ENCODE assay signal across 1 cellular context in the genomic region with DNA sequence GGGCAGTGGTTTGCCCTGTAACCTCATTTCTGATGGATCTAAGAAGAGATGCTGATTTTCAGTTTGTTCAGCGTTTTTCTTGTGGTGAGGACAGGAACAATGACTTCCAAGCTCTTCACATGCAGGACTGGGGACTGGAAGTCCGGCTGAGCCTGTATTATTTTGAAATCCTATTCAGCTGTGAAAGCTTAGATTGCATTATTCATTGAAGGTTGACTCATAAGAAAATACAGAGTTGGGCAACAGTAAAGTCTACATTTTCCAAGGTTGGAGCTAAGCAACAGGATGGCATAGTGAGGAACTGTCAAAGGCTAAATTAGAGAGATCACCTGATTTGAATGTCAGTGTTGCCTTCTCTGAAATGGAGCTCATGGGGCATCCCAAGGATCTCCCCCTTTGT.
TF ChIP-seq lines count a peak whose summit lies in the region.

No MANE protein-coding gene starts in this region.

TF ChIP-seq in IMR-90, 13 proteins besides CTCF, POLR2A, EP300 and RAD21:
- TF ChIP-seq BHLHE40 (IDR thresholded peaks at IDR 0.05; ENCODE audit: low read depth, low read length): 0 out of 2 replicates have a peak, but pooled peaks have one; percentile 3
- TF ChIP-seq CEBPB (IDR thresholded peaks at IDR 0.05; ENCODE audit: low read depth, low read length): peak; percentile 99
- TF ChIP-seq FOS (IDR thresholded peaks at IDR 0.05; ENCODE audit: low read depth, low read length): peak; percentile 88
- TF ChIP-seq RCOR1 (IDR thresholded peaks at IDR 0.05; ENCODE audit: insufficient replicate concordance, low read length): no peak
- TF ChIP-seq MAZ (IDR thresholded peaks at IDR 0.05; ENCODE audit: borderline replicate concordance, low read depth, low read length): no peak
- no peak for TF ChIP-seq MXI1 (IDR thresholded peaks at IDR 0.05; ENCODE audit: borderline replicate concordance, low read depth, low read length)
- TF ChIP-seq, protein P1, sequence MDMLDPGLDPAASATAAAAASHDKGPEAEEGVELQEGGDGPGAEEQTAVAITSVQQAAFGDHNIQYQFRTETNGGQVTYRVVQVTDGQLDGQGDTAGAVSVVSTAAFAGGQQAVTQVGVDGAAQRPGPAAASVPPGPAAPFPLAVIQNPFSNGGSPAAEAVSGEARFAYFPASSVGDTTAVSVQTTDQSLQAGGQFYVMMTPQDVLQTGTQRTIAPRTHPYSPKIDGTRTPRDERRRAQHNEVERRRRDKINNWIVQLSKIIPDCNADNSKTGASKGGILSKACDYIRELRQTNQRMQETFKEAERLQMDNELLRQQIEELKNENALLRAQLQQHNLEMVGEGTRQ (IDR thresholded peaks at IDR 0.05; ENCODE audit: low read depth, low read length): no peak
- TF ChIP-seq RFX5 (IDR thresholded peaks at IDR 0.05; ENCODE audit: low read depth, low read length): no peak
- no peak for TF ChIP-seq SMC3 (IDR thresholded peaks at IDR 0.05; ENCODE audit: low read depth, low read length)
- no peak for TF ChIP-seq NFE2L2 (IDR thresholded peaks at IDR 0.05; ENCODE audit: low read depth, low read length)
- TF ChIP-seq MAFK (IDR thresholded peaks at IDR 0.05; ENCODE audit: low read depth, low read length): peak; percentile 53; the same call in 1 of the 2 replicates
- TF ChIP-seq CHD1 (IDR thresholded peaks at IDR 0.05; ENCODE audit: low read depth, low read length): no peak
- TF ChIP-seq, protein P2, sequence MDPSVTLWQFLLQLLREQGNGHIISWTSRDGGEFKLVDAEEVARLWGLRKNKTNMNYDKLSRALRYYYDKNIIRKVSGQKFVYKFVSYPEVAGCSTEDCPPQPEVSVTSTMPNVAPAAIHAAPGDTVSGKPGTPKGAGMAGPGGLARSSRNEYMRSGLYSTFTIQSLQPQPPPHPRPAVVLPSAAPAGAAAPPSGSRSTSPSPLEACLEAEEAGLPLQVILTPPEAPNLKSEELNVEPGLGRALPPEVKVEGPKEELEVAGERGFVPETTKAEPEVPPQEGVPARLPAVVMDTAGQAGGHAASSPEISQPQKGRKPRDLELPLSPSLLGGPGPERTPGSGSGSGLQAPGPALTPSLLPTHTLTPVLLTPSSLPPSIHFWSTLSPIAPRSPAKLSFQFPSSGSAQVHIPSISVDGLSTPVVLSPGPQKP (IDR thresholded peaks at IDR 0.05; ENCODE audit: borderline replicate concordance, low read depth, low read length): no peak
